In genomic region chr7:85566095-85566494, GRCh38 we compare ENCODE assay signal across 5 cellular contexts.
DNase-seq lines count a peak whose midpoint lies in the region; ATAC-seq and TF ChIP-seq lines count a peak whose summit lies in the region.
"Not testable (repeated sequence)": the region's sequence is repeated elsewhere in the genome, so short reads cannot be mapped to it uniquely, and the experiment has no call there.

No MANE protein-coding gene starts in this region.

- H3K4me1 Mint-ChIP-seq in CD14-positive monocyte; chondrocyte (ENCODE audit: low read depth): not testable (repeated sequence)

- not testable (repeated sequence) for ATAC-seq in left cardiac atrium, right cardiac atrium
- ATAC-seq in sciatic nerve = peak; percentile 51

- H3K9me3 ChIP-seq in right cardiac atrium (ENCODE audit: control insufficient read depth, low read length) = not testable (repeated sequence)

- H3K4me3 Mint-ChIP-seq in CD14-positive monocyte; chondrocyte (ENCODE audit: unreplicated experiment): not testable (repeated sequence)

- H3K9me3 Mint-ChIP-seq in CD14-positive monocyte; chondrocyte (ENCODE audit: low read depth): not testable (repeated sequence)

- intact Hi-C loops in CD14-positive monocyte (cut with micrococcal nuclease); left cardiac atrium (cut with DNase I); right cardiac atrium (cut with DNase I); sciatic nerve (cut with DNase I): not testable (repeated sequence)

- DNase-seq in CD14-positive monocyte (ENCODE audit: low spot score) = peak; percentile 42
- peak; percentile 35 for DNase-seq in chondrocyte (ENCODE audit: low spot score)
- peak; percentile 8 for DNase-seq in left cardiac atrium
- DNase-seq in right cardiac atrium = peak; percentile 8 to 25 (median 21)
- not testable (repeated sequence) for DNase-seq in sciatic nerve (ENCODE audit: low spot score)

- H3K4me3 ChIP-seq in right cardiac atrium (ENCODE audit: low read length) = not testable (repeated sequence)

- not testable (repeated sequence) for H3K27me3 Mint-ChIP-seq in CD14-positive monocyte (ENCODE audit: low read depth in 3 of 3); chondrocyte (ENCODE audit: low read depth)

- H3K27ac ChIP-seq in right cardiac atrium (ENCODE audit: low read length) = not testable (repeated sequence)

- not testable (repeated sequence) for TF ChIP-seq CTCF in CD14-positive monocyte (IDR thresholded peaks at IDR 0.05); chondrocyte (IDR thresholded peaks at IDR 0.05)

- H3K27me3 ChIP-seq in right cardiac atrium (ENCODE audit: control insufficient read depth, insufficient read depth) = not testable (repeated sequence)

- not testable (repeated sequence) for H3K27ac Mint-ChIP-seq in CD14-positive monocyte; chondrocyte (ENCODE audit: unreplicated experiment)

- 77% methylated on average over 13 of the region's 13 CpGs for WGBS in right cardiac atrium

- not testable (repeated sequence) for H3K36me3 Mint-ChIP-seq in CD14-positive monocyte; chondrocyte (ENCODE audit: low read depth)

- not testable (repeated sequence) for H3K4me1 ChIP-seq in right cardiac atrium (ENCODE audit: control insufficient read depth, insufficient read depth, low read length)
